Comparison of ENCODE assay signal across 22 cellular contexts in the genomic region with DNA sequence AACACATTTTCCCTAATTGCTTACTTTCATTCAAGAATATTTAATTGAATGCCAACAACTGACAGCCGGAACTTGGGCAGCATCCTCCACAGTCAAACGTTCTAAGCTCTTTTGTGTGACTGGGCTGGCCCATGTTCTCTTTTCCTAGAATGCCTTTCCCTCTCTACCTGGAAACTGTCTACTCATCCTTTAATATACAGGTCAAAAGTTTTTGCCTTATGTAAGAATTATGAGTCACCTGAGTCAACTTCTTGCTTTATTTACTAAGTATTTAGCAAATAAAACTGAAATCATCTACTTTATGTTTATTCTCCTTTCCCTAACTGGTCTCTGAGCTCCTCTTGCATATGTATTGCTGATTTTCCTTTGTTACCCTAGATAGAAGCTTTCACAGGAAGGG.
DNase-seq lines count a peak whose midpoint lies in the region; ATAC-seq and TF ChIP-seq lines count a peak whose summit lies in the region.
"Had no signal": no experiment of that assay in that cellular context is flagged by ENCODE, and none has a peak within 500 bp of the region (broad histone marks: within the 10 kb centered on the region; RNA-seq: fewer than 3 reads in every experiment).

No MANE protein-coding gene starts in this region.

- no peak overlapping the region for H3K9ac ChIP-seq in endocrine pancreas (ENCODE audit: control insufficient read depth, insufficient read depth, low read length)

- H3K9me3 Mint-ChIP-seq in stimulated activated naive CD8-positive, alpha-beta T cell treated with anti-CD3 and anti-CD28 coated beads, Interleukin-15, amount 100 ng/mL, for 72 hours, result no peaks in the 10 kb centered on the region
- H3K9me3 Mint-ChIP-seq in HFFc6, result peaks cover 5% of the 10 kb centered on the region; the same call in 1 of the 2 replicates
- H3K9me3 Mint-ChIP-seq: T-cell had no signal

- H3K4me3 Mint-ChIP-seq in stimulated activated naive CD8-positive, alpha-beta T cell treated with anti-CD3 and anti-CD28 coated beads, Interleukin-15, amount 100 ng/mL, for 72 hours, result peak overlapping the region; percentile 3 to 32
- peak overlapping the region; percentile 37; the same call in 1 of the 2 replicates for H3K4me3 Mint-ChIP-seq in HFFc6
- H3K4me3 Mint-ChIP-seq: T-cell had no signal

- H3K36me3 ChIP-seq in endocrine pancreas (ENCODE audit: control insufficient read depth, insufficient read depth, low read length), result no peaks in the 10 kb centered on the region

- H3K27ac Mint-ChIP-seq in stimulated activated naive CD8-positive, alpha-beta T cell treated with anti-CD3 and anti-CD28 coated beads, Interleukin-15, amount 100 ng/mL, for 72 hours, result peak overlapping the region in 1 of 2 donors; percentile 88
- H3K27ac Mint-ChIP-seq in HFFc6, result no peak overlapping the region; the same call in 1 of the 2 replicates

- no peak for TF ChIP-seq CTCF in HFFc6 (IDR thresholded peaks at IDR 0.05)

- no peaks in the 10 kb centered on the region for H3K27me3 ChIP-seq in endocrine pancreas (ENCODE audit: control insufficient read depth, insufficient read depth, low read length)

- H3K4me3 ChIP-seq in endocrine pancreas (ENCODE audit: control insufficient read depth, insufficient read depth, low read length), result peak overlapping the region; percentile 31

- H3K4me1 Mint-ChIP-seq in stimulated activated naive CD8-positive, alpha-beta T cell treated with anti-CD3 and anti-CD28 coated beads, Interleukin-15, amount 100 ng/mL, for 72 hours, result peaks cover 12% of the 10 kb centered on the region
- peaks cover 11% of the 10 kb centered on the region; the same call in 1 of the 2 replicates for H3K4me1 Mint-ChIP-seq in HFFc6 (ENCODE audit: low read depth)

- no peaks in the 10 kb centered on the region for H3K9me3 ChIP-seq in endocrine pancreas (ENCODE audit: control insufficient read depth, low read length)

- H3K4me1 ChIP-seq in endocrine pancreas (ENCODE audit: control insufficient read depth, insufficient read depth, low read length), result peaks cover 10% of the 10 kb centered on the region

- H3K36me3 Mint-ChIP-seq in HFFc6 (ENCODE audit: low read depth), result no peaks in the 10 kb centered on the region
- H3K36me3 Mint-ChIP-seq: T-cell had no signal

- DNase-seq in stimulated activated naive CD8-positive, alpha-beta T cell treated with anti-CD3 and anti-CD28 coated beads, Interleukin-15, amount 100 ng/mL, for 72 hours, result no peak
- DNase-seq in stimulated activated naive CD8-positive, alpha-beta T cell treated with anti-CD3 and anti-CD28 coated beads, Interleukin-15, Interleukin-2, amounts not matched to agents 100 U/mL and 50 U/mL, for 24 hours, result no peak
- DNase-seq in HFFc6, result no peak
- DNase-seq in COLO829 (ENCODE audit: low spot score), result no peak
- no peak for DNase-seq in A172 (ENCODE audit: low spot score)
- DNase-seq: EL, IMR-90, KG1, MM.1S, NCI-H1048, NCI-H1417 treated with DMSO at 0.1 percent for 48 hours, NCI-H1694 treated with DMSO at 0.1 percent for 48 hours, NCI-H2081, NCI-H2227 treated with DMSO at 0.1 percent for 48 hours, NCI-H510A, NCI-H69, RPMI8226, SHP77, T-cell had no signal

- ATAC-seq in stimulated activated naive CD8-positive, alpha-beta T cell treated with anti-CD3 and anti-CD28 coated beads, Interleukin-15, amount 100 ng/mL, for 72 hours, result no peak
- no peak for ATAC-seq in stimulated activated naive CD8-positive, alpha-beta T cell treated with anti-CD3 and anti-CD28 coated beads, Interleukin-15, Interleukin-2, amounts not matched to agents 100 U/mL and 50 U/mL, for 24 hours
- ATAC-seq in GM18498 (IDR thresholded peaks at IDR 0.05; ENCODE audit: unreplicated experiment), result no peak
- ATAC-seq: HCT116, T-cell had no signal

- H3K27me3 Mint-ChIP-seq in stimulated activated naive CD8-positive, alpha-beta T cell treated with anti-CD3 and anti-CD28 coated beads, Interleukin-15, amount 100 ng/mL, for 72 hours, result no peaks in the 10 kb centered on the region
- H3K27me3 Mint-ChIP-seq in HFFc6 (ENCODE audit: insufficient read depth), result no peaks in the 10 kb centered on the region
